27 cellular contexts compared by ENCODE assay signal in genomic region chr3:123751478-123751877, GRCh38.
DNase-seq lines count a peak whose midpoint lies in the region; ATAC-seq and TF ChIP-seq lines count a peak whose summit lies in the region.
"Had no signal": no experiment of that assay in that cellular context is flagged by ENCODE, and none has a peak within 500 bp of the region (broad histone marks: within the 10 kb centered on the region; RNA-seq: fewer than 3 reads in every experiment).

No MANE protein-coding gene starts in this region.

- peaks cover 36% of the 10 kb centered on the region for H3K79me2 ChIP-seq in osteoblast (ENCODE audit: insufficient read depth, low read length)
- H3K79me2 ChIP-seq: parathyroid adenoma had no signal

- TF ChIP-seq POLR2A in suprapubic skin (IDR thresholded peaks at IDR 0.05), result no peak

- H3K27me3 ChIP-seq in osteoblast (ENCODE audit: insufficient read depth, low read length) (no peaks in the 10 kb centered on the region), heart right ventricle (no peaks in the 10 kb centered on the region), suprapubic skin (no peaks in the 10 kb centered on the region)
- H3K27me3 ChIP-seq: tibial artery had no signal

- peaks cover 43% of the 10 kb centered on the region for H3K36me3 ChIP-seq in osteoblast (ENCODE audit: insufficient read depth, low read length)
- no peaks in the 10 kb centered on the region for H3K36me3 ChIP-seq in heart right ventricle
- H3K36me3 ChIP-seq in suprapubic skin, result no peaks in the 10 kb centered on the region
- H3K36me3 ChIP-seq: tibial artery had no signal

- intact Hi-C loops in heart right ventricle (cut with DNase I), result loop anchor here in 1 of 10 donors (10.0 kb wide), 1 partner anchor 133 kb away; the partner anchor contains the start of gene MYLK

- ATAC-seq in heart right ventricle, result no peak
- ATAC-seq in HG02763 (IDR thresholded peaks at IDR 0.05; ENCODE audit: unreplicated experiment), result no peak
- ATAC-seq: esophagus mucosa; stimulated activated naive B cell treated with anti-CD40 and anti-IgM and Interleukin-4, amounts not matched to agents 10 μg/mL and 1 μg/mL and 100 μg/mL, for 72 hours had no signal

- H3K9me3 ChIP-seq in osteoblast (ENCODE audit: low read depth, low read length), result no peaks in the 10 kb centered on the region
- no peaks in the 10 kb centered on the region for H3K9me3 ChIP-seq in heart right ventricle
- no peaks in the 10 kb centered on the region for H3K9me3 ChIP-seq in suprapubic skin
- H3K9me3 ChIP-seq: tibial artery had no signal

- H3K4me2 ChIP-seq in osteoblast (ENCODE audit: insufficient read depth, low read length), result no peak overlapping the region

- H3K27me3 Mint-ChIP-seq in chondrocyte (ENCODE audit: low read depth), result no peaks in the 10 kb centered on the region
- H3K27me3 Mint-ChIP-seq: activated CD4-positive, alpha-beta memory T cell treated with anti-CD3 and anti-CD28 coated beads for 36 hours; stimulated activated naive B cell treated with anti-CD40 and anti-IgM and Interleukin-4, amounts not matched to agents 10 μg/mL and 1 μg/mL and 100 μg/mL, for 72 hours had no signal

- no peaks in the 10 kb centered on the region for H3K9me3 Mint-ChIP-seq in chondrocyte (ENCODE audit: low read depth)
- H3K9me3 Mint-ChIP-seq: activated B cell treated with CpG ODN at 0.5 μM for 24 hours; activated CD4-positive, alpha-beta memory T cell treated with anti-CD3 and anti-CD28 coated beads for 36 hours; CD8-positive, alpha-beta memory T cell; natural killer cell treated with Interleukin-12 subunit alpha and Interleukin-12 subunit beta and Interleukin-15 and Interleukin-18, amount 100 ng/mL, for 72 hours; stimulated activated naive B cell treated with anti-CD40 and anti-IgM and Interleukin-4, amounts not matched to agents 10 μg/mL and 1 μg/mL and 100 μg/mL, for 72 hours; T-helper 2 cell treated with Interferon-gamma antibody and Interleukin-4, amounts not matched to agents 5 μg/mL and 100 μg/mL, for 36 hours had no signal

- TF ChIP-seq CTCF in chondrocyte (IDR thresholded peaks at IDR 0.05) (no peak), osteoblast (IDR thresholded peaks at IDR 0.05; ENCODE audit: extremely low read depth, low read depth, low read length) (no peak), heart right ventricle (IDR thresholded peaks at IDR 0.05) (no peak), suprapubic skin (IDR thresholded peaks at IDR 0.05) (no peak)

- TF ChIP-seq EP300 in suprapubic skin (IDR thresholded peaks at IDR 0.05), result no peak

- H2AFZ ChIP-seq in osteoblast (ENCODE audit: low read length), result no peak overlapping the region
- H2AFZ ChIP-seq: parathyroid adenoma had no signal

- 89 to 94% methylated on average over 4 of the region's 4 CpGs for WGBS in heart right ventricle, 2 donors
- WGBS in suprapubic skin, result 81% methylated on average over 4 of the region's 4 CpGs

- peak; percentile 43 for DNase-seq in AG20443 (ENCODE audit: low spot score)
- DNase-seq in HS-5 (ENCODE audit: low read depth), result peak; percentile 25
- no peak for DNase-seq in chondrocyte (ENCODE audit: low spot score)
- no peak for DNase-seq in osteoblast (ENCODE audit: insufficient read length, low spot score, missing footprints)
- no peak for DNase-seq in heart right ventricle
- DNase-seq in NCI-H187 (lab: John Stamatoyannopoulos, UW), result no peak
- no peak for DNase-seq in suprapubic skin (ENCODE audit: low spot score in 2 of 2)
- DNase-seq: activated B cell treated with CpG ODN at 0.5 μM for 24 hours; activated CD4-positive, alpha-beta memory T cell treated with anti-CD3 and anti-CD28 coated beads for 36 hours; activated gamma-delta T cell treated with Interleukin-2 at 50 U/mL for 16 hours; anterior cingulate cortex; CD8-positive, alpha-beta memory T cell; DMS79 treated with DMSO at 0.1 percent for 48 hours; effector CD8-positive, alpha-beta T cell; KBM-7; midbrain; NCI-H187 treated with DMSO at 0.1 percent for 48 hours; NCI-H774; stimulated activated CD4-positive, alpha-beta T cell treated with anti-CD3 and anti-CD28 coated beads, Interleukin-1b, Interleukin-23, amount 100 ng/mL, for 48 hours; stimulated activated naive B cell treated with anti-CD40 and anti-IgM and Interleukin-4, amounts not matched to agents 10 μg/mL and 1 μg/mL and 100 μg/mL, for 72 hours; tibial artery had no signal

- no peak overlapping the region for H3K4me3 Mint-ChIP-seq in chondrocyte (ENCODE audit: unreplicated experiment)
- H3K4me3 Mint-ChIP-seq: activated B cell treated with CpG ODN at 0.5 μM for 24 hours; activated CD4-positive, alpha-beta memory T cell treated with anti-CD3 and anti-CD28 coated beads for 36 hours; CD8-positive, alpha-beta memory T cell; natural killer cell treated with Interleukin-12 subunit alpha and Interleukin-12 subunit beta and Interleukin-15 and Interleukin-18, amount 100 ng/mL, for 72 hours; stimulated activated naive B cell treated with anti-CD40 and anti-IgM and Interleukin-4, amounts not matched to agents 10 μg/mL and 1 μg/mL and 100 μg/mL, for 72 hours; T-helper 2 cell treated with Interferon-gamma antibody and Interleukin-4, amounts not matched to agents 5 μg/mL and 100 μg/mL, for 36 hours had no signal

- H3K27ac Mint-ChIP-seq in chondrocyte (ENCODE audit: unreplicated experiment), result peak overlapping the region; percentile 55
- H3K27ac Mint-ChIP-seq: activated B cell treated with CpG ODN at 0.5 μM for 24 hours; activated CD4-positive, alpha-beta memory T cell treated with anti-CD3 and anti-CD28 coated beads for 36 hours; CD8-positive, alpha-beta memory T cell; natural killer cell treated with Interleukin-12 subunit alpha and Interleukin-12 subunit beta and Interleukin-15 and Interleukin-18, amount 100 ng/mL, for 72 hours; stimulated activated naive B cell treated with anti-CD40 and anti-IgM and Interleukin-4, amounts not matched to agents 10 μg/mL and 1 μg/mL and 100 μg/mL, for 72 hours; T-helper 2 cell treated with Interferon-gamma antibody and Interleukin-4, amounts not matched to agents 5 μg/mL and 100 μg/mL, for 36 hours had no signal

- H3K4me1 ChIP-seq in osteoblast (ENCODE audit: insufficient read depth, low read length) (peaks cover 45% of the 10 kb centered on the region), heart right ventricle (peaks cover 0 to 17% (median 8%) of the 10 kb centered on the region in 9 donors), suprapubic skin (peaks cover 3% of the 10 kb centered on the region)
- H3K4me1 ChIP-seq: parathyroid adenoma had no signal

- H3K36me3 Mint-ChIP-seq in chondrocyte (ENCODE audit: low read depth), result peaks cover 2% of the 10 kb centered on the region
- H3K36me3 Mint-ChIP-seq: activated CD4-positive, alpha-beta memory T cell treated with anti-CD3 and anti-CD28 coated beads for 36 hours; CD8-positive, alpha-beta memory T cell; natural killer cell treated with Interleukin-12 subunit alpha and Interleukin-12 subunit beta and Interleukin-15 and Interleukin-18, amount 100 ng/mL, for 72 hours; stimulated activated naive B cell treated with anti-CD40 and anti-IgM and Interleukin-4, amounts not matched to agents 10 μg/mL and 1 μg/mL and 100 μg/mL, for 72 hours had no signal

- no peaks in the 10 kb centered on the region for H4K20me1 ChIP-seq in osteoblast (ENCODE audit: insufficient read depth, low read length)

- H3K4me3 ChIP-seq in osteoblast (ENCODE audit: insufficient read depth, low read length) (no peak overlapping the region), heart right ventricle (no peak overlapping the region), suprapubic skin (no peak overlapping the region)
- H3K4me3 ChIP-seq: SK-N-MC, tibial artery had no signal

- peaks cover 55% of the 10 kb centered on the region for H3K4me1 Mint-ChIP-seq in chondrocyte (ENCODE audit: low read depth)
- H3K4me1 Mint-ChIP-seq: CD8-positive, alpha-beta memory T cell had no signal

- H3K27ac ChIP-seq in osteoblast (ENCODE audit: low read depth, low read length) (peak overlapping the region; percentile 93), heart right ventricle (no peak overlapping the region), suprapubic skin (no peak overlapping the region)
- H3K27ac ChIP-seq: parathyroid adenoma, SK-N-MC had no signal

Comparison
In these comparisons a context has a peak if more than half of its experiments do, and no peak if none do; other contexts are left out.
1. DNase-seq: peak in AG20443 (single experiment) and HS-5 (single experiment); none in chondrocyte (single experiment), osteoblast (single experiment), heart right ventricle (0 of 2), NCI-H187 (0 of 2) and suprapubic skin (0 of 2).